Comparison of ENCODE assay signal across 8 cellular contexts in the genomic region with DNA sequence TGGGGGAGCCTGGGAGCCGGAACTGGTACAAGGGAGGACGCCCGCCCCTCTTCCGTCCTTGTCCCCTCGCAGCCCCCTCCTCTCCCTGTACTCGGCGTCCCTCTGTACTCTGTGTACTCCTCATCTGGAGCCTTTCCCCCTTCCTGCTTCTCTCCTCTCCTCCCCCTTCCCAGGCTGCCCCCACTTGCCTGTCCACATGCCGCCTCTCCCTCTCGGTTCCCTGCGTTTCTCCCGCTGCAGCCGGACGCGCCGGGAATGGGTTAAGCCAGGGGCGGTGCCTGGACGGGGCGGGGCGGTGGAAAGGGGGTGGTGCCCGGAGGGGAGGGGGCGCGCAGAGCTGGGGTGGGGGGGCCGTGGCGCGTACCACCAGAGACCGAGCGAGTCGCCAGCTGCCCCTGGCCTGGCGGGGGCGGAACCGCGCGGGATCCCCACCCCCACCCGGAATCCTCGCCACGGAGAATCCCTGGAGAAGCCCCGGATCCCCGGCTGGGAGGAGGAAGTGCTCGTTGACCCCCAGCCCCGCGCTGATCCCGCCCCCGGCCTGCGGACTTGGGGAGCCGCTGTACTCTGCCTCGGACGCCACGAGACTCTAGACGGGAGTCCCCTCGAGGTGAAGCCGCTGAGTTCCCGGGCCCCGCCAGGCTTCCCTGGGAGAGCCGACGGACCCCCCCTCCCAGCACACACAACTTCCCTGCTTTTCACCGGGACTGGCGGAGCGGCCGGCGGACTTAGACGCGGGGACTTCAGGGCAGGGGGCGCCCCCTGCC. TPM values are rescaled to one million over a fixed set of nuclear protein-coding genes. Genes with fewer than 3 reads are reported as not detected.
DNase-seq lines count a peak whose midpoint lies in the region; ATAC-seq and TF ChIP-seq lines count a peak whose summit lies in the region.

No MANE protein-coding gene starts in this region.

- H3K4me1 ChIP-seq in PC-9 (replicated peaks; ENCODE audit: insufficient read depth) (peaks cover 12% of the 10 kb centered on the region; the same call in 1 of the 2 replicates), left lung (peaks cover 30 to 87% of the 10 kb centered on the region in 2 donors)

- H3K4me3 Mint-ChIP-seq in stimulated activated naive CD8-positive, alpha-beta T cell treated with anti-CD3 and anti-CD28 coated beads, Interleukin-15, amount 100 ng/mL, for 72 hours = peak overlapping the region; percentile 80 to 88

- TF ChIP-seq CTCF in PC-9 (conservative IDR thresholded peaks at IDR 0.05) = no peak
- no peak for TF ChIP-seq CTCF in coronary artery (IDR thresholded peaks at IDR 0.05)
- no peak for TF ChIP-seq CTCF in left lung (IDR thresholded peaks at IDR 0.05)

- peak overlapping the region; percentile 82 for H3K4me2 ChIP-seq in PC-9

- DNase-seq in activated gamma-delta T cell (lab: John Stamatoyannopoulos, UW) = peak; percentile 24
- no peak for DNase-seq in activated gamma-delta T cell treated with Interleukin-2 at 50 U/mL for 16 hours
- DNase-seq in PC-9 = peak; percentile 51 to 71
- DNase-seq in coronary artery (ENCODE audit: low spot score) = peak; percentile 92
- DNase-seq in left lung = peak; percentile 85 to 96
- no peak for DNase-seq in stimulated activated naive CD8-positive, alpha-beta T cell treated with anti-CD3 and anti-CD28 coated beads, Interleukin-15, amount 100 ng/mL, for 72 hours
- no peak for DNase-seq in inferior parietal cortex (ENCODE audit: extremely low spot score)
- no peak for DNase-seq in activated CD8-positive, alpha-beta memory T cell treated with anti-CD3 and anti-CD28 coated beads for 24 hours

- no peaks in the 10 kb centered on the region for H3K27me3 Mint-ChIP-seq in stimulated activated naive CD8-positive, alpha-beta T cell treated with anti-CD3 and anti-CD28 coated beads, Interleukin-15, amount 100 ng/mL, for 72 hours

- H3K27me3 ChIP-seq in PC-9 (ENCODE audit: insufficient read depth, low read depth) (no peaks in the 10 kb centered on the region), left lung (no peaks in the 10 kb centered on the region)

- H3K9me3 Mint-ChIP-seq in stimulated activated naive CD8-positive, alpha-beta T cell treated with anti-CD3 and anti-CD28 coated beads, Interleukin-15, amount 100 ng/mL, for 72 hours = no peaks in the 10 kb centered on the region

- H3K27ac ChIP-seq in PC-9 (peak overlapping the region; percentile 49), coronary artery (peak overlapping the region; percentile 97 to 98), left lung (peak overlapping the region; percentile 93 to 100)

- H3K4me3 ChIP-seq in PC-9 (peak overlapping the region; percentile 65), coronary artery (peak overlapping the region; percentile 98), left lung (peak overlapping the region; percentile 87 to 99)

- peaks cover 50% of the 10 kb centered on the region for H3K79me2 ChIP-seq in PC-9 (ENCODE audit: low read depth)

- BruUV-seq in PC-9 (replicated peaks; lab: Mats Ljungman, UMichigan) = no TSS peak

- peak overlapping the region; percentile 82 for H2AFZ ChIP-seq in PC-9

- peak; percentile 74 for ATAC-seq in left lung
- no peak for ATAC-seq in stimulated activated naive CD8-positive, alpha-beta T cell treated with anti-CD3 and anti-CD28 coated beads, Interleukin-15, amount 100 ng/mL, for 72 hours

- no peaks in the 10 kb centered on the region for H3K36me3 ChIP-seq in PC-9 (ENCODE audit: low read depth)
- H3K36me3 ChIP-seq in left lung = peaks cover 0 to 5% of the 10 kb centered on the region in 2 donors

- CTCF ChIA-PET in PC-9 (lab: Charles Lee) = interaction anchor here (1.2 kb wide), 1 partner anchor 25 kb away, joined by 11 read pairs; no protein-coding TSS in a partner anchor

- no peaks in the 10 kb centered on the region for H3K9me3 ChIP-seq in PC-9 (ENCODE audit: insufficient read depth, low read depth)
- H3K9me3 ChIP-seq in left lung = no peaks in the 10 kb centered on the region

- H4K20me1 ChIP-seq in PC-9 (ENCODE audit: insufficient read depth) = no peaks in the 10 kb centered on the region; the same call in 1 of the 2 replicates

- H3K9me2 ChIP-seq in PC-9 (ENCODE audit: insufficient read depth) = no peaks in the 10 kb centered on the region

- peak overlapping the region; percentile 43 to 91 for H3K27ac Mint-ChIP-seq in stimulated activated naive CD8-positive, alpha-beta T cell treated with anti-CD3 and anti-CD28 coated beads, Interleukin-15, amount 100 ng/mL, for 72 hours

- peaks cover 23% of the 10 kb centered on the region for H3F3A ChIP-seq in PC-9 (ENCODE audit: insufficient read depth, low read depth)

- intact Hi-C loops in PC-9 (cut with micrococcal nuclease; ENCODE audit: unreplicated experiment) = loop anchor here (1.0 to 2.0 kb wide), 3 partner anchors 23 to 39 kb away; no protein-coding TSS in a partner anchor
- intact Hi-C loops in left lung (cut with DNase I) = no loop called here

- peaks cover 91% of the 10 kb centered on the region for H3K4me1 Mint-ChIP-seq in stimulated activated naive CD8-positive, alpha-beta T cell treated with anti-CD3 and anti-CD28 coated beads, Interleukin-15, amount 100 ng/mL, for 72 hours

- POLR2A ChIA-PET in PC-9 (lab: Charles Lee; ENCODE audit: unreplicated experiment) = no interaction called here

RNA-seq across cellular contexts. Expression of a gene that starts 22.5 kb away (rescaled TPM):
- not detected in 2 replicates for total RNA-seq in PC-9 (2021)
- 1 to 10 TPM; 3.0 to 3.6 TPM for total RNA-seq in left lung

RNA-seq across cellular contexts. Expression of a gene that starts 33.0 kb away (rescaled TPM):
- total RNA-seq in PC-9 (2021) = 21.5 and 21.8 TPM in 2 replicates
- total RNA-seq in left lung = 10 to 100 TPM; 54.7 to 62.6 TPM

RNA-seq across cellular contexts. Expression of a gene that starts 54.3 kb away (rescaled TPM):
- total RNA-seq in PC-9 (2021) = 37.8 and 44.9 TPM in 2 replicates
- 10 to 100 TPM; 12.8 to 24.1 TPM for total RNA-seq in left lung

Comparison
In these comparisons a context has a peak if more than half of its experiments do, and no peak if none do; other contexts are left out.
1. DNase-seq: peak in activated gamma-delta T cell (single experiment), PC-9 (2 of 2), coronary artery (single experiment) and left lung (2 of 2); none in activated gamma-delta T cell treated with Interleukin-2 at 50 U/mL for 16 hours (single experiment), stimulated activated naive CD8-positive, alpha-beta T cell treated with anti-CD3 and anti-CD28 coated beads, Interleukin-15, amount 100 ng/mL, for 72 hours (0 of 2), inferior parietal cortex (single experiment) and activated CD8-positive, alpha-beta memory T cell treated with anti-CD3 and anti-CD28 coated beads for 24 hours (single experiment).
2. Peak in every context shown above with its lines, with median percentiles within 50 percentile points of each other: H3K27ac ChIP-seq and H3K4me3 ChIP-seq.